ENCODE assay signal across 1 cellular context in the genomic region with DNA sequence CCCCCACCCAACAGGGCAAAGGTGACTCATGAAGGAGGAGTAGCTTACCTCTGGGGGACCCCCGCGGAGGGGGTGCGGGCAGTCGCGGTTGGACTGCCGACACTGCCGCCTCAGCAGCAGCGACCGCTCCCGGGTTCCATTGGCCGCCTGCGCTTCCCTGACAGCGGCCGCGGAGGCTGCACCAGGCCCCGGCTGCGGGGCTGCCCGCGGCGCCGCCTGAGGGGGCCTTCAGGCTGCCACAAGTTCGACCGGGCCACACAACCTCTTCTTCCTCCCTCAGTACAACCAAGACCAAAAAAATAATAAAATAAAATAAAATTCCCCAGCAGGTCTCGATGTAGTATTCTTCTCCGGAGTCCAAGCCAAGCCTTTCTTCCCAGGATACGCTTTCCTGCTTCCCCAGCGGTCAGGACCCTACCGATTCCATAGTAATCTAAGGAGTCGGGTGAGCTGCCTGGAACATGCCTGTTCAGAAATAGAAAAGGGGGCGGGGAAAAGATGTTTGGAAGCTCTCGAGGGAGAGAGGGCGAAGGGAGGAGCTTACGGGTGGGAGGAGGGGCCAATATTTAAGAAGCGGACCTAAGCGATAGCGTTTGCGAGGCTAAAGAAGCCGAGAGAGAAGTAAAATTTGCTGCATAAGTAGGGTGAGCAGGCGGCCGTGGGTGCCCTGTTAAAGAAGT.
TF ChIP-seq lines count a peak whose summit lies in the region.

A gene (minus strand): TSS at position 194 of the 680 bp plus-strand sequence. CDS start 10,935 bp downstream, outside the sequence.

TF ChIP-seq in HEK293, 187 proteins besides CTCF, POLR2A, EP300 and RAD21 (continued from another document and continues in another):
- TF ChIP-seq, protein P1, sequence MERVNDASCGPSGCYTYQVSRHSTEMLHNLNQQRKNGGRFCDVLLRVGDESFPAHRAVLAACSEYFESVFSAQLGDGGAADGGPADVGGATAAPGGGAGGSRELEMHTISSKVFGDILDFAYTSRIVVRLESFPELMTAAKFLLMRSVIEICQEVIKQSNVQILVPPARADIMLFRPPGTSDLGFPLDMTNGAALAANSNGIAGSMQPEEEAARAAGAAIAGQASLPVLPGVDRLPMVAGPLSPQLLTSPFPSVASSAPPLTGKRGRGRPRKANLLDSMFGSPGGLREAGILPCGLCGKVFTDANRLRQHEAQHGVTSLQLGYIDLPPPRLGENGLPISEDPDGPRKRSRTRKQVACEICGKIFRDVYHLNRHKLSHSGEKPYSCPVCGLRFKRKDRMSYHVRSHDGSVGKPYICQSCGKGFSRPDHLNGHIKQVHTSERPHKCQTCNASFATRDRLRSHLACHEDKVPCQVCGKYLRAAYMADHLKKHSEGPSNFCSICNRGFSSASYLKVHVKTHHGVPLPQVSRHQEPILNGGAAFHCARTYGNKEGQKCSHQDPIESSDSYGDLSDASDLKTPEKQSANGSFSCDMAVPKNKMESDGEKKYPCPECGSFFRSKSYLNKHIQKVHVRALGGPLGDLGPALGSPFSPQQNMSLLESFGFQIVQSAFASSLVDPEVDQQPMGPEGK (tag by site-specific recombination; IDR thresholded peaks at IDR 0.05), result peak; percentile 6
- TF ChIP-seq ZBTB21 (tag by site-specific recombination; IDR thresholded peaks at IDR 0.05), result no peak
- no peak for TF ChIP-seq ZNF626 (tag by site-specific recombination; IDR thresholded peaks at IDR 0.05)
- TF ChIP-seq, protein P2, sequence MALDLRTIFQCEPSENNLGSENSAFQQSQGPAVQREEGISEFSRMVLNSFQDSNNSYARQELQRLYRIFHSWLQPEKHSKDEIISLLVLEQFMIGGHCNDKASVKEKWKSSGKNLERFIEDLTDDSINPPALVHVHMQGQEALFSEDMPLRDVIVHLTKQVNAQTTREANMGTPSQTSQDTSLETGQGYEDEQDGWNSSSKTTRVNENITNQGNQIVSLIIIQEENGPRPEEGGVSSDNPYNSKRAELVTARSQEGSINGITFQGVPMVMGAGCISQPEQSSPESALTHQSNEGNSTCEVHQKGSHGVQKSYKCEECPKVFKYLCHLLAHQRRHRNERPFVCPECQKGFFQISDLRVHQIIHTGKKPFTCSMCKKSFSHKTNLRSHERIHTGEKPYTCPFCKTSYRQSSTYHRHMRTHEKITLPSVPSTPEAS (tag by site-specific recombination; IDR thresholded peaks at IDR 0.05), result no peak
- TF ChIP-seq TCF7L2 (IDR thresholded peaks at IDR 0.05; ENCODE audit: borderline replicate concordance, low read depth, low read length), result no peak
- TF ChIP-seq, protein P3, sequence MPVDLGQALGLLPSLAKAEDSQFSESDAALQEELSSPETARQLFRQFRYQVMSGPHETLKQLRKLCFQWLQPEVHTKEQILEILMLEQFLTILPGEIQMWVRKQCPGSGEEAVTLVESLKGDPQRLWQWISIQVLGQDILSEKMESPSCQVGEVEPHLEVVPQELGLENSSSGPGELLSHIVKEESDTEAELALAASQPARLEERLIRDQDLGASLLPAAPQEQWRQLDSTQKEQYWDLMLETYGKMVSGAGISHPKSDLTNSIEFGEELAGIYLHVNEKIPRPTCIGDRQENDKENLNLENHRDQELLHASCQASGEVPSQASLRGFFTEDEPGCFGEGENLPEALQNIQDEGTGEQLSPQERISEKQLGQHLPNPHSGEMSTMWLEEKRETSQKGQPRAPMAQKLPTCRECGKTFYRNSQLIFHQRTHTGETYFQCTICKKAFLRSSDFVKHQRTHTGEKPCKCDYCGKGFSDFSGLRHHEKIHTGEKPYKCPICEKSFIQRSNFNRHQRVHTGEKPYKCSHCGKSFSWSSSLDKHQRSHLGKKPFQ (tag by site-specific recombination; IDR thresholded peaks at IDR 0.05), result no peak
- TF ChIP-seq ZNF335 (tag by site-specific recombination; conservative IDR thresholded peaks at IDR 0.05), result peak; percentile 100
- 0 out of 2 replicates have a peak, but pooled peaks have one; percentile 54 for TF ChIP-seq ZXDB (tag by site-specific recombination; IDR thresholded peaks at IDR 0.05)
- no peak; the same call in 1 of the 2 replicates for TF ChIP-seq ZNF391 (tag by site-specific recombination; IDR thresholded peaks at IDR 0.05; ENCODE audit: borderline replicate concordance, low read depth)
- TF ChIP-seq ZNF544 (tag by site-specific recombination; IDR thresholded peaks at IDR 0.05), result no peak
- no peak for TF ChIP-seq ZNF555 (tag by site-specific recombination; conservative IDR thresholded peaks at IDR 0.05)
- TF ChIP-seq ZNF510 (tag by site-specific recombination; IDR thresholded peaks at IDR 0.05; ENCODE audit: insufficient replicate concordance), result no peak
- TF ChIP-seq ZNF596 (tag by site-specific recombination; IDR thresholded peaks at IDR 0.05), result no peak
- TF ChIP-seq, protein P4, sequence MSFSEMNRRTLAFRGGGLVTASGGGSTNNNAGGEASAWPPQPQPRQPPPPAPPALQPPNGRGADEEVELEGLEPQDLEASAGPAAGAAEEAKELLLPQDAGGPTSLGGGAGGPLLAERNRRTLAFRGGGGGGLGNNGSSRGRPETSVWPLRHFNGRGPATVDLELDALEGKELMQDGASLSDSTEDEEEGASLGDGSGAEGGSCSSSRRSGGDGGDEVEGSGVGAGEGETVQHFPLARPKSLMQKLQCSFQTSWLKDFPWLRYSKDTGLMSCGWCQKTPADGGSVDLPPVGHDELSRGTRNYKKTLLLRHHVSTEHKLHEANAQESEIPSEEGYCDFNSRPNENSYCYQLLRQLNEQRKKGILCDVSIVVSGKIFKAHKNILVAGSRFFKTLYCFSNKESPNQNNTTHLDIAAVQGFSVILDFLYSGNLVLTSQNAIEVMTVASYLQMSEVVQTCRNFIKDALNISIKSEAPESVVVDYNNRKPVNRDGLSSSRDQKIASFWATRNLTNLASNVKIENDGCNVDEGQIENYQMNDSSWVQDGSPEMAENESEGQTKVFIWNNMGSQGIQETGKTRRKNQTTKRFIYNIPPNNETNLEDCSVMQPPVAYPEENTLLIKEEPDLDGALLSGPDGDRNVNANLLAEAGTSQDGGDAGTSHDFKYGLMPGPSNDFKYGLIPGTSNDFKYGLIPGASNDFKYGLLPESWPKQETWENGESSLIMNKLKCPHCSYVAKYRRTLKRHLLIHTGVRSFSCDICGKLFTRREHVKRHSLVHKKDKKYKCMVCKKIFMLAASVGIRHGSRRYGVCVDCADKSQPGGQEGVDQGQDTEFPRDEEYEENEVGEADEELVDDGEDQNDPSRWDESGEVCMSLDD (tag by site-specific recombination; IDR thresholded peaks at IDR 0.05), result no peak
- TF ChIP-seq, protein P5, sequence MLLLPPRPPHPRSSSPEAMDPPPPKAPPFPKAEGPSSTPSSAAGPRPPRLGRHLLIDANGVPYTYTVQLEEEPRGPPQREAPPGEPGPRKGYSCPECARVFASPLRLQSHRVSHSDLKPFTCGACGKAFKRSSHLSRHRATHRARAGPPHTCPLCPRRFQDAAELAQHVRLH (tag by site-specific recombination; IDR thresholded peaks at IDR 0.05), result 0 out of 2 replicates have a peak, but pooled peaks have one; percentile 16
- no peak for TF ChIP-seq KLF16 (tag by site-specific recombination; IDR thresholded peaks at IDR 0.05)
- no peak for TF ChIP-seq ZNF146 (tag by site-specific recombination; IDR thresholded peaks at IDR 0.05)
- TF ChIP-seq KLF9 (tag by site-specific recombination; IDR thresholded peaks at IDR 0.05; ENCODE audit: low read depth), result no peak; the same call in 1 of the 2 replicates
- no peak for TF ChIP-seq HOXD13 (CRISPR knock-in tag; IDR thresholded peaks at IDR 0.05; ENCODE audit: borderline replicate concordance)
- TF ChIP-seq ZSCAN30 (tag by site-specific recombination; IDR thresholded peaks at IDR 0.05), result 0 out of 2 replicates have a peak, but pooled peaks have one; percentile 66
- peak; percentile 54; the same call in 1 of the 2 replicates for TF ChIP-seq KLF10 (tag by site-specific recombination; IDR thresholded peaks at IDR 0.05)
- TF ChIP-seq ZNF561 (tag by site-specific recombination; IDR thresholded peaks at IDR 0.05; ENCODE audit: borderline replicate concordance), result peak; percentile 66; the same call in 1 of the 2 replicates
- no peak for TF ChIP-seq ZNF48 (tag by site-specific recombination; IDR thresholded peaks at IDR 0.05)
- TF ChIP-seq, protein P6, sequence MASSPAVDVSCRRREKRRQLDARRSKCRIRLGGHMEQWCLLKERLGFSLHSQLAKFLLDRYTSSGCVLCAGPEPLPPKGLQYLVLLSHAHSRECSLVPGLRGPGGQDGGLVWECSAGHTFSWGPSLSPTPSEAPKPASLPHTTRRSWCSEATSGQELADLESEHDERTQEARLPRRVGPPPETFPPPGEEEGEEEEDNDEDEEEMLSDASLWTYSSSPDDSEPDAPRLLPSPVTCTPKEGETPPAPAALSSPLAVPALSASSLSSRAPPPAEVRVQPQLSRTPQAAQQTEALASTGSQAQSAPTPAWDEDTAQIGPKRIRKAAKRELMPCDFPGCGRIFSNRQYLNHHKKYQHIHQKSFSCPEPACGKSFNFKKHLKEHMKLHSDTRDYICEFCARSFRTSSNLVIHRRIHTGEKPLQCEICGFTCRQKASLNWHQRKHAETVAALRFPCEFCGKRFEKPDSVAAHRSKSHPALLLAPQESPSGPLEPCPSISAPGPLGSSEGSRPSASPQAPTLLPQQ (tag by site-specific recombination; IDR thresholded peaks at IDR 0.05), result peak; percentile 32
- TF ChIP-seq HOXA7 (CRISPR knock-in tag; IDR thresholded peaks at IDR 0.05; ENCODE audit: borderline replicate concordance), result no peak
- TF ChIP-seq ZNF37A (tag by site-specific recombination; IDR thresholded peaks at IDR 0.05), result no peak
- 0 out of 2 replicates have a peak, but pooled peaks have one; percentile 2 for TF ChIP-seq ZFHX2 (tag by site-specific recombination; conservative IDR thresholded peaks at IDR 0.05)
- no peak for TF ChIP-seq OSR2 (tag by site-specific recombination; IDR thresholded peaks at IDR 0.05)
- no peak for TF ChIP-seq KLF1 (tag by site-specific recombination; IDR thresholded peaks at IDR 0.05)
- TF ChIP-seq SP2 (tag by site-specific recombination; IDR thresholded peaks at IDR 0.05), result peak; percentile 36
- no peak; the same call in 1 of the 2 replicates for TF ChIP-seq ZNF843 (tag by site-specific recombination; IDR thresholded peaks at IDR 0.05)
- no peak for TF ChIP-seq ZNF654 (tag by site-specific recombination; IDR thresholded peaks at IDR 0.05; ENCODE audit: low read depth)
- TF ChIP-seq, protein P7, sequence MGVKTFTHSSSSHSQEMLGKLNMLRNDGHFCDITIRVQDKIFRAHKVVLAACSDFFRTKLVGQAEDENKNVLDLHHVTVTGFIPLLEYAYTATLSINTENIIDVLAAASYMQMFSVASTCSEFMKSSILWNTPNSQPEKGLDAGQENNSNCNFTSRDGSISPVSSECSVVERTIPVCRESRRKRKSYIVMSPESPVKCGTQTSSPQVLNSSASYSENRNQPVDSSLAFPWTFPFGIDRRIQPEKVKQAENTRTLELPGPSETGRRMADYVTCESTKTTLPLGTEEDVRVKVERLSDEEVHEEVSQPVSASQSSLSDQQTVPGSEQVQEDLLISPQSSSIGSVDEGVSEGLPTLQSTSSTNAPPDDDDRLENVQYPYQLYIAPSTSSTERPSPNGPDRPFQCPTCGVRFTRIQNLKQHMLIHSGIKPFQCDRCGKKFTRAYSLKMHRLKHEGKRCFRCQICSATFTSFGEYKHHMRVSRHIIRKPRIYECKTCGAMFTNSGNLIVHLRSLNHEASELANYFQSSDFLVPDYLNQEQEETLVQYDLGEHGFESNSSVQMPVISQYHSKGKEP (tag by site-specific recombination; IDR thresholded peaks at IDR 0.05), result peak; percentile 38; the same call in 1 of the 2 replicates
- no peak for TF ChIP-seq ZBTB17 (tag by site-specific recombination; IDR thresholded peaks at IDR 0.05)
- TF ChIP-seq BCL11B (tag by site-specific recombination; IDR thresholded peaks at IDR 0.05; ENCODE audit: low read depth), result no peak
- TF ChIP-seq, protein P8, sequence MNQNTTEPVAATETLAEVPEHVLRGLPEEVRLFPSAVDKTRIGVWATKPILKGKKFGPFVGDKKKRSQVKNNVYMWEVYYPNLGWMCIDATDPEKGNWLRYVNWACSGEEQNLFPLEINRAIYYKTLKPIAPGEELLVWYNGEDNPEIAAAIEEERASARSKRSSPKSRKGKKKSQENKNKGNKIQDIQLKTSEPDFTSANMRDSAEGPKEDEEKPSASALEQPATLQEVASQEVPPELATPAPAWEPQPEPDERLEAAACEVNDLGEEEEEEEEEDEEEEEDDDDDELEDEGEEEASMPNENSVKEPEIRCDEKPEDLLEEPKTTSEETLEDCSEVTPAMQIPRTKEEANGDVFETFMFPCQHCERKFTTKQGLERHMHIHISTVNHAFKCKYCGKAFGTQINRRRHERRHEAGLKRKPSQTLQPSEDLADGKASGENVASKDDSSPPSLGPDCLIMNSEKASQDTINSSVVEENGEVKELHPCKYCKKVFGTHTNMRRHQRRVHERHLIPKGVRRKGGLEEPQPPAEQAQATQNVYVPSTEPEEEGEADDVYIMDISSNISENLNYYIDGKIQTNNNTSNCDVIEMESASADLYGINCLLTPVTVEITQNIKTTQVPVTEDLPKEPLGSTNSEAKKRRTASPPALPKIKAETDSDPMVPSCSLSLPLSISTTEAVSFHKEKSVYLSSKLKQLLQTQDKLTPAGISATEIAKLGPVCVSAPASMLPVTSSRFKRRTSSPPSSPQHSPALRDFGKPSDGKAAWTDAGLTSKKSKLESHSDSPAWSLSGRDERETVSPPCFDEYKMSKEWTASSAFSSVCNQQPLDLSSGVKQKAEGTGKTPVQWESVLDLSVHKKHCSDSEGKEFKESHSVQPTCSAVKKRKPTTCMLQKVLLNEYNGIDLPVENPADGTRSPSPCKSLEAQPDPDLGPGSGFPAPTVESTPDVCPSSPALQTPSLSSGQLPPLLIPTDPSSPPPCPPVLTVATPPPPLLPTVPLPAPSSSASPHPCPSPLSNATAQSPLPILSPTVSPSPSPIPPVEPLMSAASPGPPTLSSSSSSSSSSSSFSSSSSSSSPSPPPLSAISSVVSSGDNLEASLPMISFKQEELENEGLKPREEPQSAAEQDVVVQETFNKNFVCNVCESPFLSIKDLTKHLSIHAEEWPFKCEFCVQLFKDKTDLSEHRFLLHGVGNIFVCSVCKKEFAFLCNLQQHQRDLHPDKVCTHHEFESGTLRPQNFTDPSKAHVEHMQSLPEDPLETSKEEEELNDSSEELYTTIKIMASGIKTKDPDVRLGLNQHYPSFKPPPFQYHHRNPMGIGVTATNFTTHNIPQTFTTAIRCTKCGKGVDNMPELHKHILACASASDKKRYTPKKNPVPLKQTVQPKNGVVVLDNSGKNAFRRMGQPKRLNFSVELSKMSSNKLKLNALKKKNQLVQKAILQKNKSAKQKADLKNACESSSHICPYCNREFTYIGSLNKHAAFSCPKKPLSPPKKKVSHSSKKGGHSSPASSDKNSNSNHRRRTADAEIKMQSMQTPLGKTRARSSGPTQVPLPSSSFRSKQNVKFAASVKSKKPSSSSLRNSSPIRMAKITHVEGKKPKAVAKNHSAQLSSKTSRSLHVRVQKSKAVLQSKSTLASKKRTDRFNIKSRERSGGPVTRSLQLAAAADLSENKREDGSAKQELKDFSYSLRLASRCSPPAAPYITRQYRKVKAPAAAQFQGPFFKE (tag by site-specific recombination; IDR thresholded peaks at IDR 0.05; ENCODE audit: borderline replicate concordance), result no peak
- no peak for TF ChIP-seq MZF1 (tag by site-specific recombination; IDR thresholded peaks at IDR 0.05; ENCODE audit: borderline replicate concordance)
- no peak for TF ChIP-seq ZNF416 (tag by site-specific recombination; IDR thresholded peaks at IDR 0.05)
- TF ChIP-seq HOXC10 (CRISPR knock-in tag; IDR thresholded peaks at IDR 0.05), result no peak
- TF ChIP-seq ZNF792 (tag by site-specific recombination; IDR thresholded peaks at IDR 0.05), result no peak
